Comparison of ENCODE assay signal across 21 cellular contexts in the genomic region with DNA sequence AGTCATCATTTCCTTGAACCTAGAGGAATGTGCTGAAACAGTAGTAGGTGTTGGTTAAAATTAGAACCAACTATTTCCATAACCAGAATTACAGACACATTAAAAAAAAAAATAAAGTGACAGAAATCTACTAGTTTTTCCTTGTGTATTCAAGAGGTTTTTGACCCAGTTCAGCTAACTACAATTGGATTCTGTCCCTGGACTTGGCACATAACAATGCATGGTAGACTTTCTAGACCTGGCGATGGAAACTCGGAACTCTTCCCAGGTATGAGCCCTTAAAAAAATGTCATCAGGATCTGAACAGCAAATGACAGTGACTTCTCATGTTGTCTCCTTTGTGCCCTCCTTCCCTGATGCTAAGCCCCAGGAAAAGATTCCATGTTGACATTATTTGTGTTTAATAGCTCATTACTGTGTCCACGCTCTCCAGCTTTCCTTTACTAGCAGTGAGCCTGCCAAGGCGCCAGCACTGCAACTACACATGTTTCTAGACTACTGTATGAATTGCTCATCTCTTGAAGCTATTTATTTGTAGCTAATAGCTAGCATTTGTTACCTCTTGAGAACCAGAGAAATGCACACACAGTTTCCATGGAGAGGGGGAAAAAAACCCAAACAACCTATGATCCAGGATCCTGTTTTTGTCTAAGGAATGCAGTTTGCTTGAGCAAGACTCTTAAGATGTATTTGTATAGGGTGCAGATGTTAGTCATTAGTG.
DNase-seq lines count a peak whose midpoint lies in the region; ATAC-seq and TF ChIP-seq lines count a peak whose summit lies in the region.
"Had no signal": no experiment of that assay in that cellular context is flagged by ENCODE, and none has a peak within 500 bp of the region (broad histone marks: within the 10 kb centered on the region; RNA-seq: fewer than 3 reads in every experiment).

No MANE protein-coding gene starts in this region.

- H3K27ac ChIP-seq in hepatocyte (peak overlapping the region; percentile 70), ovary (no peak overlapping the region)
- H3K27ac ChIP-seq: adrenal gland, BLaER1, gastroesophageal sphincter, HL-60, prostate gland, SJCRH30 had no signal

- no peak for TF ChIP-seq POLR2A in ovary (IDR thresholded peaks at IDR 0.05)

- no peak overlapping the region for H2AFZ ChIP-seq in hepatocyte

- intact Hi-C loops in ovary (cut with DNase I): no loop called here

- H3K9me2 ChIP-seq in hepatocyte (replicated peaks; ENCODE audit: insufficient read depth): no peaks in the 10 kb centered on the region

- H3K4me3 ChIP-seq in hepatocyte: no peak overlapping the region
- no peak overlapping the region for H3K4me3 ChIP-seq in ovary
- H3K4me3 ChIP-seq: adrenal gland, BLaER1, gastroesophageal sphincter, prostate gland, SJCRH30, transverse colon had no signal

- no peak for TF ChIP-seq EP300 in ovary (IDR thresholded peaks at IDR 0.05)

- WGBS in hepatocyte (ENCODE audit: low lambda C conversion rate, missing lambda C conversion rate): 92% methylated on average over 4 of the region's 4 CpGs
- 65 to 78% (median 69%) methylated on average over 4 of the region's 4 CpGs for WGBS in ovary, 3 donors

- peaks cover 64% of the 10 kb centered on the region for H3K79me2 ChIP-seq in hepatocyte

- ATAC-seq in GM18517 (IDR thresholded peaks at IDR 0.05; ENCODE audit: unreplicated experiment): no peak
- ATAC-seq: gastroesophageal sphincter, left colon had no signal

- peaks cover 55% of the 10 kb centered on the region for H3K4me1 ChIP-seq in hepatocyte (ENCODE audit: insufficient read depth)
- peaks cover 1% of the 10 kb centered on the region for H3K4me1 ChIP-seq in ovary (ENCODE audit: insufficient read depth)
- H3K4me1 ChIP-seq: prostate gland, SJCRH30 had no signal

- H3K36me3 ChIP-seq in hepatocyte (replicated peaks; ENCODE audit: insufficient read depth, low read depth) (no peaks in the 10 kb centered on the region), ovary (no peaks in the 10 kb centered on the region)
- H3K36me3 ChIP-seq: adrenal gland, gastroesophageal sphincter, prostate gland, SJCRH30, transverse colon had no signal

- TF ChIP-seq CTCF in hepatocyte (IDR thresholded peaks at IDR 0.05; ENCODE audit: poor library complexity) (no peak), ovary (IDR thresholded peaks at IDR 0.05) (no peak)

- no peaks in the 10 kb centered on the region for H4K20me1 ChIP-seq in hepatocyte (ENCODE audit: insufficient read depth, poor library complexity, severe bottlenecking)

- no peak overlapping the region for H3K4me2 ChIP-seq in hepatocyte
- H3K4me2 ChIP-seq: BLaER1 had no signal

- H3K27me3 ChIP-seq in hepatocyte: no peaks in the 10 kb centered on the region
- no peaks in the 10 kb centered on the region for H3K27me3 ChIP-seq in ovary
- H3K27me3 ChIP-seq: adrenal gland, BLaER1, gastroesophageal sphincter, SJCRH30, transverse colon had no signal

- H3K9me3 ChIP-seq in hepatocyte (ENCODE audit: low read depth) (no peaks in the 10 kb centered on the region), ovary (no peaks in the 10 kb centered on the region)
- H3K9me3 ChIP-seq: adrenal gland, BLaER1, gastroesophageal sphincter, prostate gland, SJCRH30, transverse colon had no signal

- DNase-seq in GM04504 (ENCODE audit: low read depth) (peak; percentile 49), NCI-H226 (peak; percentile 34), hepatocyte (ENCODE audit: low spot score) (no peak), renal cortical epithelial cell (ENCODE audit: low read depth) (peak; percentile 64), OCI-M1 (lab: John Stamatoyannopoulos, UW) (no peak), ovary (no peak)
- DNase-seq: activated CD4-positive, alpha-beta T cell treated with anti-CD3 and anti-CD28 coated beads, Interleukin-2, amount 50 U/mL, for 48 hours; activated T-cell treated with anti-CD3 and anti-CD28 coated beads for 4 hours; adrenal gland; left colon; NCI-H1417 treated with DMSO at 0.1 percent for 48 hours; NCI-H82; SJCRH30; small intestine; stimulated activated CD4-positive, alpha-beta T cell treated with anti-CD3 and anti-CD28 coated beads, Interleukin-2, amount 100 ng/mL, for 48 hours; transverse colon had no signal

Comparison
In these comparisons a context has a peak if more than half of its experiments do, and no peak if none do; other contexts are left out.
1. DNase-seq: peak in GM04504 (single experiment), NCI-H226 (single experiment) and renal cortical epithelial cell (single experiment); none in hepatocyte (single experiment), OCI-M1 (single experiment) and ovary (0 of 5).